18 cellular contexts compared by ENCODE assay signal in genomic region chr1:21700094-21700493, GRCh38. TPM values are rescaled to one million over a fixed set of nuclear protein-coding genes. Genes with fewer than 3 reads are reported as not detected.
DNase-seq lines count a peak whose midpoint lies in the region; ATAC-seq and TF ChIP-seq lines count a peak whose summit lies in the region.
"Had no signal": no experiment of that assay in that cellular context is flagged by ENCODE, and none has a peak within 500 bp of the region (broad histone marks: within the 10 kb centered on the region; RNA-seq: fewer than 3 reads in every experiment).

No MANE protein-coding gene starts in this region.

- H3K4me3 ChIP-seq in GM12865 (ENCODE audit: low read depth, low read length) (no peak overlapping the region), Panc1 (ENCODE audit: low read depth in 2 of 2, low read length in 2 of 2) (no peak overlapping the region), adrenal gland (no peak overlapping the region)
- H3K4me3 ChIP-seq: GM23248, HAP-1, Peyer's patch had no signal

- no peak for DNase-seq in activated T-cell treated with anti-CD3 and anti-CD28 coated beads, Interleukin-2, amount 50 U/mL, for 72 hours
- no peak for DNase-seq in activated T-cell treated with anti-CD3 and anti-CD28 coated beads, Interleukin-2, amount 50 U/mL, for 1 hour
- DNase-seq in GM12865 (ENCODE audit: low read depth) (peak; percentile 17), Panc1 (ENCODE audit: low read depth, low spot score) (no peak), myocyte (ENCODE audit: low read depth) (peak; percentile 41), adrenal gland (no peak)
- DNase-seq: C1 segment of cervical spinal cord, DMS79 treated with DMSO at 0.1 percent for 48 hours, GM23248, NCI-H1092 treated with DMSO at 0.1 percent for 48 hours, NCI-H2081 treated with DMSO at 0.1 percent for 48 hours, NCI-H446 treated with DMSO at 0.1 percent for 48 hours, NCI-H69, Peyer's patch, Right ventricle myocardium superior had no signal

- H3K36me3 ChIP-seq in Panc1 (ENCODE audit: control insufficient read depth, insufficient read depth, low read length) (peaks cover 16% of the 10 kb centered on the region; the same call in 1 of the 2 replicates), adrenal gland (replicated peaks in 1 of 2) (peaks cover 0 to 34% of the 10 kb centered on the region in 2 donors)

- no peak overlapping the region for H3K4me3 Mint-ChIP-seq in activated T-cell treated with anti-CD3 and anti-CD28 coated beads, Interleukin-2, amount 50 U/mL, for 72 hours

- intact Hi-C loops in Panc1 (cut with micrococcal nuclease; ENCODE audit: unreplicated experiment), result no loop called here
- intact Hi-C loops in adrenal gland (cut with DNase I), result no loop called here

- no peak for TF ChIP-seq POLR2A in adrenal gland (IDR thresholded peaks at IDR 0.05)

- peaks cover 9 to 38% of the 10 kb centered on the region in 2 donors for H3K36me3 Mint-ChIP-seq in activated T-cell treated with anti-CD3 and anti-CD28 coated beads, Interleukin-2, amount 50 U/mL, for 72 hours (ENCODE audit: insufficient read depth in 2 of 2)

- in situ Hi-C loops in Panc1 (cut with HindIII; ENCODE audit: low pct_unique_long_range_greater_than_20kb, low sequenced_read_pairs), result no loop called here

- peak overlapping the region; percentile 15 for H3K27ac Mint-ChIP-seq in activated T-cell treated with anti-CD3 and anti-CD28 coated beads, Interleukin-2, amount 50 U/mL, for 72 hours

- POLR2A ChIA-PET in Panc1 (lab: Charles Lee), result no interaction called here

- H3K9me3 ChIP-seq in Panc1 (ENCODE audit: control insufficient read depth, insufficient read depth, low read depth, low read length) (no peaks in the 10 kb centered on the region), adrenal gland (replicated peaks in 1 of 3) (no peaks in the 10 kb centered on the region)
- H3K9me3 ChIP-seq: HAP-1, Peyer's patch had no signal

- H3K27me3 ChIP-seq in Panc1 (ENCODE audit: control insufficient read depth, insufficient read depth, low read length) (no peaks in the 10 kb centered on the region), adrenal gland (no peaks in the 10 kb centered on the region)
- H3K27me3 ChIP-seq: Peyer's patch had no signal

- peaks cover 18% of the 10 kb centered on the region for H3K4me1 Mint-ChIP-seq in activated T-cell treated with anti-CD3 and anti-CD28 coated beads, Interleukin-2, amount 50 U/mL, for 72 hours (ENCODE audit: low read depth)

- TSS peak; percentile 61 for BruUV-seq in Panc1 (replicated peaks; lab: Mats Ljungman, UMichigan)

- CTCF ChIA-PET in Panc1 (lab: Charles Lee), result no interaction called here

- no peaks in the 10 kb centered on the region for H3K27me3 Mint-ChIP-seq in activated T-cell treated with anti-CD3 and anti-CD28 coated beads, Interleukin-2, amount 50 U/mL, for 72 hours (ENCODE audit: low read depth)

- no peak for ATAC-seq in activated T-cell treated with anti-CD3 and anti-CD28 coated beads, Interleukin-2, amount 50 U/mL, for 72 hours (replicated peaks in 1 of 2)
- ATAC-seq in Panc1 (0 out of 2 replicates have a peak, but pooled peaks have one; percentile 51), GM21737 (IDR thresholded peaks at IDR 0.05; ENCODE audit: unreplicated experiment) (no peak)

- H3K27ac ChIP-seq in Panc1 (ENCODE audit: low read length), result no peak overlapping the region
- no peak overlapping the region for H3K27ac ChIP-seq in adrenal gland
- H3K27ac ChIP-seq: GM23248, HL-60, Peyer's patch had no signal

- WGBS in adrenal gland, 4 donors, result 84 to 98% (median 89%) methylated on average over 4 of the region's 4 CpGs

- H3K9me3 Mint-ChIP-seq in activated T-cell treated with anti-CD3 and anti-CD28 coated beads, Interleukin-2, amount 50 U/mL, for 72 hours, result no peaks in the 10 kb centered on the region

- no peaks in the 10 kb centered on the region for H3K4me1 ChIP-seq in Panc1 (ENCODE audit: control insufficient read depth, insufficient read depth, low read length)
- peaks cover 0 to 10% of the 10 kb centered on the region in 2 donors for H3K4me1 ChIP-seq in adrenal gland (replicated peaks in 1 of 2)
- H3K4me1 ChIP-seq: Peyer's patch had no signal

- TF ChIP-seq CTCF in GM12865 (IDR thresholded peaks at IDR 0.05; ENCODE audit: insufficient read depth, low read depth, low read length, missing control alignments) (no peak), Panc1 (IDR thresholded peaks at IDR 0.05) (no peak), adrenal gland (IDR thresholded peaks at IDR 0.05) (no peak)

RNA-seq across cellular contexts. Expression of gene RAP1GAP, which starts 30.9 kb away (rescaled TPM):
- total RNA-seq in activated T-cell treated with anti-CD3 and anti-CD28 coated beads, Interleukin-2, amount 50 U/mL, for 72 hours, result 1 to 10 TPM; 1.2 to 2.4 TPM
- total RNA-seq in Panc1 (2021; ENCODE audit: unreplicated experiment) (4.6 TPM), myocyte (0.21 TPM in 1 of 2 replicates, not detected in the other), adrenal gland (100 to 1,000 TPM in 3 of 8 donors, 10 to 100 TPM in 5; 52.4 to 409 (median 90.0) TPM)
- 7.7 TPM for polyA plus RNA-seq in Panc1 (2012; ENCODE audit: insufficient read length)
- polyA plus RNA-seq in myocyte (2012), result 0.08 TPM
- 100 to 1,000 TPM in 2 of 3 donors, 10 to 100 TPM in 1; 62.4 to 250 (median 105) TPM for polyA plus RNA-seq in adrenal gland

Comparison
In these comparisons a context has a peak if more than half of its experiments do, and no peak if none do; other contexts are left out.
1. DNase-seq: peak in GM12865 (single experiment) and myocyte (single experiment); none in activated T-cell treated with anti-CD3 and anti-CD28 coated beads, Interleukin-2, amount 50 U/mL, for 72 hours (0 of 2), activated T-cell treated with anti-CD3 and anti-CD28 coated beads, Interleukin-2, amount 50 U/mL, for 1 hour (single experiment), Panc1 (single experiment) and adrenal gland (0 of 7).